Comparison of ENCODE assay signal across 20 cellular contexts in the genomic region with DNA sequence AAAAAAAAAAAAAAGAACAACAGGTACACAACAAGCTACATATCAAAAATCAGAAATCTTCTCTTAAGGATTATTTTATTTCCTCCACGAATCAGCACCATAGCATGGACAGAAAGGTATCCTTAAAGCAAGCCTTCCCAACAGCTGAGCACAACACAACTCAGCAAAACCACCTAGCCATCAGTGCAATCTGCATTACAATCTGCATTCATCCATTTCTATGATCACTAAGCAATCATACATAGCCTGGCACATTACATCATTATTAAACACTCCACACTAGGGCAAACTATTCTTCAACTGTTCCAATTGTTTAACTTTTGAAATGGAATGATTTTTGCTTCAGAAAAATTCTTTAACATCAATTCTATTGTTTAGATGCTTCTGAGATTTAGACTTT. TPM values are rescaled to one million over a fixed set of nuclear protein-coding genes. Genes with fewer than 3 reads are reported as not detected.
DNase-seq lines count a peak whose midpoint lies in the region; ATAC-seq and TF ChIP-seq lines count a peak whose summit lies in the region.
"Had no signal": no experiment of that assay in that cellular context is flagged by ENCODE, and none has a peak within 500 bp of the region (broad histone marks: within the 10 kb centered on the region; RNA-seq: fewer than 3 reads in every experiment).

No MANE protein-coding gene starts in this region.

- H3K4me2 ChIP-seq in mesendoderm (ENCODE audit: low read length) = no peak overlapping the region
- H3K4me2 ChIP-seq: KMS-11 had no signal

- BruUV-seq in Calu3 (replicated peaks; lab: Mats Ljungman, UMichigan) = no TSS peak

- H3K27me3 ChIP-seq in CD8-positive, alpha-beta memory T cell (ENCODE audit: insufficient read depth, low read length, poor library complexity, severe bottlenecking) = no peaks in the 10 kb centered on the region
- H3K27me3 ChIP-seq in mesendoderm (ENCODE audit: insufficient read depth, low read length, poor library complexity) = no peaks in the 10 kb centered on the region
- no peaks in the 10 kb centered on the region for H3K27me3 ChIP-seq in stomach
- H3K27me3 ChIP-seq: SJSA1 had no signal

- no peak overlapping the region for H3K23ac ChIP-seq in mesendoderm (ENCODE audit: low read length)

- no peak overlapping the region for H4K5ac ChIP-seq in mesendoderm (ENCODE audit: low read length)

- no peak overlapping the region for H3K27ac ChIP-seq in CD8-positive, alpha-beta memory T cell (ENCODE audit: low read depth, low read length)
- H3K27ac ChIP-seq in RWPE1 (peak overlapping the region; percentile 39), mesendoderm (ENCODE audit: low read depth, low read length) (no peak overlapping the region), stomach (peak overlapping the region; percentile 40 to 76 (median 74))
- H3K27ac ChIP-seq: KMS-11, SJSA1 had no signal

- no peak for TF ChIP-seq EP300 in stomach (IDR thresholded peaks at IDR 0.05)

- no peak for TF ChIP-seq POLR2A in stomach (IDR thresholded peaks at IDR 0.05)

- DNase-seq in CD8-positive, alpha-beta memory T cell = no peak
- DNase-seq in RWPE1 (ENCODE audit: low spot score) (no peak), mesendoderm (no peak), stomach (no peak), immature natural killer cell (no peak), Calu3 (no peak)
- DNase-seq: AML-193; C1 segment of cervical spinal cord; EL; GF-D8; H7; NCI-H1092 treated with DMSO at 0.1 percent for 48 hours; NCI-H1436 treated with DMSO at 0.1 percent for 48 hours; NCI-H1930; NCI-H510A; NK-92 treated with Interleukin-12 subunit alpha and Interleukin-12 subunit beta, amount 100 ng/mL, for 24 hours had no signal

- no peaks in the 10 kb centered on the region for H3K27me3 Mint-ChIP-seq in CD8-positive, alpha-beta memory T cell
- H3K27me3 Mint-ChIP-seq in immature natural killer cell (ENCODE audit: low read depth in 3 of 3) (peaks cover 0 to 2% (median 0%) of the 10 kb centered on the region in 3 donors), Calu3 (ENCODE audit: unreplicated experiment) (no peaks in the 10 kb centered on the region)

- no peak overlapping the region for H3K9ac ChIP-seq in mesendoderm (ENCODE audit: low read length)
- H3K9ac ChIP-seq: KMS-11 had no signal

- no peak overlapping the region for H3K4me3 ChIP-seq in CD8-positive, alpha-beta memory T cell (ENCODE audit: low read length)
- no peak overlapping the region for H3K4me3 ChIP-seq in mesendoderm (ENCODE audit: low read length)
- no peak overlapping the region for H3K4me3 ChIP-seq in stomach
- H3K4me3 ChIP-seq: SJSA1 had no signal

- no peaks in the 10 kb centered on the region for H3K9me3 Mint-ChIP-seq in CD8-positive, alpha-beta memory T cell
- H3K9me3 Mint-ChIP-seq in immature natural killer cell (no peaks in the 10 kb centered on the region), Calu3 (ENCODE audit: low read depth, unreplicated experiment) (no peaks in the 10 kb centered on the region)

- TF ChIP-seq CTCF in RWPE1 (conservative IDR thresholded peaks at IDR 0.05; ENCODE audit: low read depth) (no peak), stomach (IDR thresholded peaks at IDR 0.05) (no peak), Calu3 (IDR thresholded peaks at IDR 0.05; ENCODE audit: unreplicated experiment) (no peak)

- H3K27ac Mint-ChIP-seq in CD8-positive, alpha-beta memory T cell = peak overlapping the region in 5 of 8 donors; percentile 6 to 63 (median 52)
- H3K27ac Mint-ChIP-seq in immature natural killer cell (no peak overlapping the region), Calu3 (ENCODE audit: unreplicated experiment) (no peak overlapping the region)

- H3K4ac ChIP-seq in mesendoderm (ENCODE audit: low read depth, low read length) = no peak overlapping the region

- POLR2A ChIA-PET in CD8-positive, alpha-beta memory T cell (lab: Charles Lee) = no interaction called here
- POLR2A ChIA-PET in RWPE1 (lab: Yijun Ruan, JAX; ENCODE audit: low non-redundant PET) = no interaction called here

- H2AK5ac ChIP-seq in mesendoderm (ENCODE audit: low read length) = no peak overlapping the region

- no peak overlapping the region for H2BK5ac ChIP-seq in mesendoderm (ENCODE audit: low read length)

- H2BK120ac ChIP-seq in mesendoderm (ENCODE audit: low read depth, low read length) = no peak overlapping the region

- peaks cover 13% of the 10 kb centered on the region for H3K79me2 ChIP-seq in mesendoderm (ENCODE audit: control insufficient read depth, insufficient read depth, low read length)

- no CpG with 5 or more reads among the region's 1 CpG for WGBS in mesendoderm (ENCODE audit: extremely low coverage, insufficient coverage, low lambda C conversion rate)
- WGBS in stomach, 5 donors = 29 to 67% (median 52%) methylated on average over 1 of the region's 1 CpG

- no peak for ATAC-seq in GM18909 (IDR thresholded peaks at IDR 0.05; ENCODE audit: poor library complexity, unreplicated experiment)
- ATAC-seq: Right ventricle myocardium inferior had no signal

- peak overlapping the region; percentile 22 for H3K56ac ChIP-seq in mesendoderm (ENCODE audit: low read length)

- no peaks in the 10 kb centered on the region for H3K9me3 ChIP-seq in CD8-positive, alpha-beta memory T cell (ENCODE audit: low read length)
- no peaks in the 10 kb centered on the region for H3K9me3 ChIP-seq in stomach
- H3K9me3 ChIP-seq: SJSA1 had no signal

- intact Hi-C loops in stomach (cut with DNase I; ENCODE audit: low total_unique reads) = no loop called here
- intact Hi-C loops in Calu3 (cut with micrococcal nuclease; ENCODE audit: unreplicated experiment) = loop anchor here (10.0 kb wide), 1 partner anchor 53 kb away; no protein-coding TSS in a partner anchor

- H3K4me1 Mint-ChIP-seq in CD8-positive, alpha-beta memory T cell = peaks cover 46 to 69% (median 64%) of the 10 kb centered on the region in 3 donors
- peaks cover 43 to 60% of the 10 kb centered on the region in 2 donors for H3K4me1 Mint-ChIP-seq in immature natural killer cell
- H3K4me1 Mint-ChIP-seq in Calu3 (ENCODE audit: low read depth, unreplicated experiment) = peaks cover 53% of the 10 kb centered on the region

- H3K18ac ChIP-seq in mesendoderm (ENCODE audit: low read length) = no peak overlapping the region

- no peak overlapping the region for H4K8ac ChIP-seq in mesendoderm (ENCODE audit: low read depth, low read length)

- peaks cover 4% of the 10 kb centered on the region for H3K79me1 ChIP-seq in mesendoderm (ENCODE audit: low read length)

- CTCF ChIA-PET in CD8-positive, alpha-beta memory T cell (lab: Charles Lee) = no interaction called here
- CTCF ChIA-PET in RWPE1 (lab: Yijun Ruan, JAX) (no interaction called here), Calu3 (lab: Charles Lee) (interaction anchor here (0.7 to 0.9 kb wide), 2 partner anchors 12 to 74 kb away, joined by 3 to 5 read pairs; no protein-coding TSS in a partner anchor)

- H3K4me1 ChIP-seq in CD8-positive, alpha-beta memory T cell (ENCODE audit: insufficient read depth, low read length) = peaks cover 9% of the 10 kb centered on the region
- H3K4me1 ChIP-seq in mesendoderm (ENCODE audit: control insufficient read depth, low read depth, low read length) (peaks cover 2% of the 10 kb centered on the region), stomach (peaks cover 47 to 99% (median 71%) of the 10 kb centered on the region in 4 donors)

- no peak overlapping the region for H3K4me3 Mint-ChIP-seq in CD8-positive, alpha-beta memory T cell
- H3K4me3 Mint-ChIP-seq in immature natural killer cell (no peak overlapping the region), Calu3 (ENCODE audit: low read depth, unreplicated experiment) (no peak overlapping the region)

- H2BK15ac ChIP-seq in mesendoderm (replicated peaks; ENCODE audit: low read depth) = no peak overlapping the region

- H3K36me3 ChIP-seq in CD8-positive, alpha-beta memory T cell (ENCODE audit: insufficient read depth, low read length) = no peaks in the 10 kb centered on the region
- H3K36me3 ChIP-seq in mesendoderm (ENCODE audit: control insufficient read depth, insufficient read depth, low read length) (no peaks in the 10 kb centered on the region), stomach (no peaks in the 10 kb centered on the region)
- H3K36me3 ChIP-seq: SJSA1 had no signal

- H3K36me3 Mint-ChIP-seq in CD8-positive, alpha-beta memory T cell = peaks cover 0 to 1% (median 0%) of the 10 kb centered on the region in 3 donors
- H3K36me3 Mint-ChIP-seq in immature natural killer cell = no peaks in the 10 kb centered on the region
- H3K36me3 Mint-ChIP-seq in Calu3 (ENCODE audit: insufficient read depth, unreplicated experiment) = no peaks in the 10 kb centered on the region

RNA-seq across cellular contexts. Expression of gene MRTFA, which starts 29.0 kb away (rescaled TPM):
- 10 to 100 TPM; 38.6 to 40.5 TPM for total RNA-seq in CD8-positive, alpha-beta memory T cell
- 22.9 TPM for polyA plus RNA-seq in CD8-positive, alpha-beta memory T cell
- 12.2 TPM for polyA plus RNA-seq in mesendoderm (2013, experiment 1 of 2)
- polyA plus RNA-seq in mesendoderm (2013, experiment 2 of 2) = 11.8 TPM
- 100 to 1,000 TPM in 2 of 5 donors, 10 to 100 TPM in 3; 40.4 to 706 (median 99.8) TPM for total RNA-seq in stomach
- polyA plus RNA-seq in stomach = 10 to 100 TPM; 11.1 to 20.2 (median 14.7) TPM
- 10 to 100 TPM in 1 of 3 donors, 1 to 10 TPM in 2; 5.0 to 23.5 (median 7.3) TPM for polyA plus RNA-seq in immature natural killer cell
- total RNA-seq in Calu3 (2022) = 47.4 and 54.1 TPM in 2 replicates

Comparison
In these comparisons a context has a peak if more than half of its experiments do, and no peak if none do; other contexts are left out.
1. H3K27ac ChIP-seq: peak in RWPE1 (single experiment) and stomach (5 of 5); none in CD8-positive, alpha-beta memory T cell (single experiment) and mesendoderm (single experiment).
2. H3K27ac Mint-ChIP-seq: peak in CD8-positive, alpha-beta memory T cell (5 of 8); none in immature natural killer cell (0 of 6) and Calu3 (single experiment).